Comparison of ENCODE assay signal across 2 cellular contexts in genomic region chr4:140653718-140654515, GRCh38.
A peak's percentile ranks its signal among the peaks of the same experiment; 100 is the strongest.
TF ChIP-seq lines count a peak whose summit lies in the region.

No MANE protein-coding gene starts in this region.

TF ChIP-seq in HEK293, 187 proteins besides CTCF, POLR2A, EP300 and RAD21 (continued from another document):
- TF ChIP-seq ZSCAN18 (tag by site-specific recombination; IDR thresholded peaks at IDR 0.05) (no peak), PRDM1 (tag by site-specific recombination; IDR thresholded peaks at IDR 0.05) (peak; percentile 23; the same call in 1 of the 2 replicates), ZNF768 (tag by site-specific recombination; IDR thresholded peaks at IDR 0.05) (no peak), ZNF174 (tag by site-specific recombination; IDR thresholded peaks at IDR 0.05) (no peak), ZNF610 (tag by site-specific recombination; IDR thresholded peaks at IDR 0.05; ENCODE audit: borderline replicate concordance) (no peak), ZNF707 (tag by site-specific recombination; IDR thresholded peaks at IDR 0.05) (no peak)
TF ChIP-seq in HEK293: peak in this region for 1.

TF ChIP-seq in K562, 482 proteins besides CTCF, POLR2A, EP300 and RAD21 (continued from another document):
- no peak for TF ChIP-seq THRB (CRISPR knock-in tag; conservative IDR thresholded peaks at IDR 0.05)
- TF ChIP-seq LCOR (CRISPR knock-in tag; IDR thresholded peaks at IDR 0.05), result no peak
- no peak for TF ChIP-seq ZBTB8A (IDR thresholded peaks at IDR 0.05; ENCODE audit: partially characterized antibody)
- no peak for TF ChIP-seq PHB (CRISPR knock-in tag; IDR thresholded peaks at IDR 0.05)
- peak; percentile 79 for TF ChIP-seq ZNF316 (IDR thresholded peaks at IDR 0.05)
- no peak for TF ChIP-seq FOXP4 (CRISPR knock-in tag; IDR thresholded peaks at IDR 0.05; ENCODE audit: borderline replicate concordance)
- no peak for TF ChIP-seq ZNF133 (CRISPR knock-in tag; IDR thresholded peaks at IDR 0.05)
- peak; percentile 82 for TF ChIP-seq MAFG (tag; conservative IDR thresholded peaks at IDR 0.05)
- TF ChIP-seq CBX2 (IDR thresholded peaks at IDR 0.05; ENCODE audit: insufficient read depth, low read length, poor library complexity, severe bottlenecking), result no peak
